In the genomic region with DNA sequence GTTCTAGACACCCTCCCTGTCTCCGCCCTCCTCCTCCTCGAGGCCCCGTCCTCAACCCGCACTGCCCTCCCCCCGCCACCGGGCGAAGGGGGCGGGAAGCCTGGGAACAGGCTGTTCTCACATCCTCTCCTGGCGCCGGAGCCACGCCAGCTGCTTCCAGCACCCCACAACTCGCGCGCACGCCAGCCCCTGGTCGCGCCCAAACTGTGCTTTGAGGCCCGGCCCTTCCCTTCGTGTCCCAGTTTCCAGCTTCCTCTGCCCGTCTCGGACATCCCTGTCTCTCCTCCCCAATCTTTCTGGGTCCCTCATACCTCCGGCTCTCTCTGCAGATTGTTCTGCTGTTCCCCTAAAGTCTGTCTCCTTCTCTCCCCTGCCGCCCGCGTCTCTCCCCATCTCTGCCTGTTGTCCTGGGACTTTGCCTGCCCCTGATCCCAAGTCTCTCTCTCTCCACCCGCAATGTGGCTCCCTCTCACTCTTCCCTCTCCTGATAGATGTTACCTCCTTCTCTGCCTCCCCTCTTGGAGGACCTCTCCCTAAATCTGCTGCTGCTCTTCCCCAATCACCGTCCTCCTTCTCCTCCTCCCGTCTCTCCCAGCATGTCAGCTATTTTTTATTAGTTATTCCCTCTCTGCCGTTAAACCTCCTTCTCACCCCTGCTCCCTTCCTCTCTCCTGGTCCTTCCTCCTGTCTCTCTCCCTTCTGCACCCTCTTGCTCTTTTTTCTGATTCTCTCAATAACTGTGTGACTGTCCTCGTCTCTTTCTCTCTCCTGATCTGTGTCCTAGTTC, we compare ENCODE assay signal across 8 cellular contexts. TPM values are rescaled to one million over a fixed set of nuclear protein-coding genes. Genes with fewer than 3 reads are reported as not detected.
DNase-seq lines count a peak whose midpoint lies in the region; ATAC-seq and TF ChIP-seq lines count a peak whose summit lies in the region.

No MANE protein-coding gene starts in this region.

- TF ChIP-seq CTCF in mammary epithelial cell (conservative IDR thresholded peaks at IDR 0.05 in 1 of 2, IDR thresholded peaks at IDR 0.05 in 1 of 2; ENCODE audit: extremely low read depth in 1 of 2, insufficient read depth in 1 of 2, low read depth in 1 of 2, low read length in 2 of 2), result no peak

- H3K27me3 ChIP-seq in mammary epithelial cell (ENCODE audit: insufficient read depth, low read length), result no peaks in the 10 kb centered on the region
- no peaks in the 10 kb centered on the region for H3K27me3 ChIP-seq in layer of hippocampus (ENCODE audit: control insufficient read depth, insufficient read depth, low read length)

- peaks cover 3% of the 10 kb centered on the region for H3K36me3 ChIP-seq in mammary epithelial cell (ENCODE audit: insufficient read depth, low read length)

- intact Hi-C loops in mammary epithelial cell (cut with micrococcal nuclease), result no loop called here

- 5% methylated on average over 3 of the region's 30 CpGs for WGBS in mammary epithelial cell (ENCODE audit: low coverage, missing lambda C conversion rate)

- DNase-seq in M059J (ENCODE audit: low read depth) (peak; percentile 60), mammary epithelial cell (no peak), stromal cell of bone marrow (ENCODE audit: low read depth) (peak; percentile 12), SW 1271 (lab: John Stamatoyannopoulos, UW) (no peak), DMS114 treated with DMSO at 0.1 percent for 48 hours (lab: John Stamatoyannopoulos, UW; ENCODE audit: unreplicated experiment) (no peak)
- DNase-seq in activated naive CD4-positive, alpha-beta T cell treated with Interleukin-2 at 50 U/mL for 16 hours, result no peak

- H4K20me1 ChIP-seq in mammary epithelial cell (ENCODE audit: insufficient read depth, low read length), result no peaks in the 10 kb centered on the region

- no peaks in the 10 kb centered on the region for H3K9me3 ChIP-seq in mammary epithelial cell (replicated peaks; ENCODE audit: insufficient read depth, low read length)

- peak overlapping the region in 2 of 3 experiments; percentile 15 to 22 for H3K4me3 ChIP-seq in mammary epithelial cell (replicated peaks in 1 of 3; ENCODE audit: insufficient read depth in 1 of 3, low read depth in 2 of 3, low read length in 3 of 3)

- BruUV-seq in mammary epithelial cell (replicated peaks; lab: Mats Ljungman, UMichigan), result no TSS peak

- H3K4me1 ChIP-seq in mammary epithelial cell (ENCODE audit: insufficient read depth, low read length), result peaks cover 29% of the 10 kb centered on the region

- H3K9ac ChIP-seq in mammary epithelial cell (ENCODE audit: insufficient read depth, low read length), result peak overlapping the region; percentile 17

- in situ Hi-C loops in mammary epithelial cell (cut with MboI; ENCODE audit: low sequenced_read_pairs in 2 of 2), result no loop called here

- dilution Hi-C loops in mammary epithelial cell (cut with HindIII; ENCODE audit: low sequenced_read_pairs), result no loop called here

- CTCF ChIA-PET in mammary epithelial cell (lab: Charles Lee; ENCODE audit: low non-redundant PET), result interaction anchor here (0.6 kb wide), 1 partner anchor 129 kb away, joined by 4 read pairs; no protein-coding TSS in a partner anchor

- peak overlapping the region; percentile 76 for H3K4me2 ChIP-seq in mammary epithelial cell (ENCODE audit: insufficient read depth, low read depth, low read length)

- ATAC-seq in HG02588 (IDR thresholded peaks at IDR 0.05; ENCODE audit: unreplicated experiment), result no peak

- H2AFZ ChIP-seq in mammary epithelial cell (ENCODE audit: low read depth, low read length), result peak overlapping the region; percentile 71

- H3K27ac ChIP-seq in mammary epithelial cell (ENCODE audit: insufficient read depth, low read depth, low read length) (no peak overlapping the region), layer of hippocampus (ENCODE audit: low read depth, low read length) (peak overlapping the region; percentile 81)

- no peaks in the 10 kb centered on the region for H3K79me2 ChIP-seq in mammary epithelial cell (ENCODE audit: insufficient read depth, low read length)

RNA-seq across cellular contexts. Expression of a gene that starts 14.2 kb away (rescaled TPM):
- 8.3 and 18.3 TPM in 2 replicates for total RNA-seq in M059J (2014; rRNA removed; shearing (Covaris generic))
- 1 to 10 TPM; 3.0 to 6.2 TPM for total RNA-seq in mammary epithelial cell
- 1.6 TPM for polyA plus RNA-seq in mammary epithelial cell
- not detected for polyA minus RNA-seq in mammary epithelial cell

RNA-seq across cellular contexts. Expression of a gene that starts 46.3 kb away (rescaled TPM):
- total RNA-seq in M059J (2014; rRNA removed; shearing (Covaris generic)), result not detected in 2 replicates
- total RNA-seq in mammary epithelial cell, result 10 to 100 TPM in 1 of 2 donors, 1 to 10 TPM in 1; 4.2 to 10.2 TPM
- 3.4 TPM for polyA plus RNA-seq in mammary epithelial cell
- polyA minus RNA-seq in mammary epithelial cell, result not detected

RNA-seq across cellular contexts. Expression of a gene that starts 54.5 kb away (rescaled TPM):
- 8.5 and 8.9 TPM in 2 replicates for total RNA-seq in M059J (2014; rRNA removed; shearing (Covaris generic))
- total RNA-seq in mammary epithelial cell, result 100 to 1,000 TPM; 775 to 871 TPM
- 333 TPM for polyA plus RNA-seq in mammary epithelial cell
- polyA minus RNA-seq in mammary epithelial cell, result 334 TPM

Comparison
In these comparisons a context has a peak if more than half of its experiments do, and no peak if none do; other contexts are left out.
1. DNase-seq: peak in M059J (single experiment) and stromal cell of bone marrow (single experiment); none in mammary epithelial cell (single experiment), SW 1271 (0 of 2), activated naive CD4-positive, alpha-beta T cell treated with Interleukin-2 at 50 U/mL for 16 hours (single experiment) and DMS114 treated with DMSO at 0.1 percent for 48 hours (single experiment).
2. RNA of a gene that starts 54.5 kb away (total RNA-seq): 775 to 871 TPM in mammary epithelial cell; 8.5 to 8.9 TPM in M059J; every median in the first group is over 10 times any median in the second.